ENCODE assay signal across 8 cellular contexts in genomic region chr19:40596608-40597328, GRCh38. TPM values are rescaled to one million over a fixed set of nuclear protein-coding genes. Genes with fewer than 3 reads are reported as not detected.
DNase-seq lines count a peak whose midpoint lies in the region; ATAC-seq and TF ChIP-seq lines count a peak whose summit lies in the region.
"Had no signal": no experiment of that assay in that cellular context is flagged by ENCODE, and none has a peak within 500 bp of the region (broad histone marks: within the 10 kb centered on the region; RNA-seq: fewer than 3 reads in every experiment).

No MANE protein-coding gene starts in this region.

- H4K20me1 ChIP-seq in PC-3 (ENCODE audit: low read length): no peaks in the 10 kb centered on the region

- CTCF ChIA-PET in PC-3 (lab: Charles Lee): no interaction called here

- no TSS peak for BruUV-seq in PC-3 (replicated peaks; lab: Mats Ljungman, UMichigan)

- peaks cover 2% of the 10 kb centered on the region; the same call in 1 of the 2 replicates for H3K36me3 ChIP-seq in PC-3 (ENCODE audit: low read depth, low read length)
- H3K36me3 ChIP-seq in rectal smooth muscle tissue (ENCODE audit: control insufficient read depth, insufficient read depth, low read length): no peaks in the 10 kb centered on the region
- H3K36me3 ChIP-seq: SJSA1 had no signal

- H3K27me3 ChIP-seq in PC-3 (ENCODE audit: low read length): no peaks in the 10 kb centered on the region
- H3K27me3 ChIP-seq in rectal smooth muscle tissue (ENCODE audit: control insufficient read depth, insufficient read depth, low read length): peaks cover 27% of the 10 kb centered on the region

- no peaks in the 10 kb centered on the region for H3K9me2 ChIP-seq in PC-3 (replicated peaks; ENCODE audit: low read length)

- H3K4me2 ChIP-seq in PC-3 (ENCODE audit: low read length): peak overlapping the region; percentile 93

- no peak for TF ChIP-seq CTCF in GM13976 (IDR thresholded peaks at IDR 0.05; ENCODE audit: borderline replicate concordance, control extremely low read depth, extremely low read depth, insufficient read depth, missing control alignments)
- TF ChIP-seq CTCF in PC-3 (conservative IDR thresholded peaks at IDR 0.05; ENCODE audit: low read depth, low read length): no peak

- H3K4me3 ChIP-seq in PC-3 (ENCODE audit: low read length): peak overlapping the region; percentile 68
- peak overlapping the region; percentile 32 for H3K4me3 ChIP-seq in rectal smooth muscle tissue (ENCODE audit: low read length)
- H3K4me3 ChIP-seq: SJSA1 had no signal

- POLR2A ChIA-PET in PC-3 (lab: Charles Lee; ENCODE audit: unreplicated experiment): no interaction called here

- in situ Hi-C loops in GM13976 (cut with MboI; ENCODE audit: low sequenced_read_pairs, unreplicated experiment): no loop called here

- no peaks in the 10 kb centered on the region for H3K9me3 ChIP-seq in PC-3 (ENCODE audit: low read length)
- H3K9me3 ChIP-seq: SJSA1 had no signal

- intact Hi-C loops in PC-3 (cut with micrococcal nuclease): no loop called here

- H3K4me1 ChIP-seq in PC-3 (ENCODE audit: insufficient read depth, low read length) (peaks cover 23% of the 10 kb centered on the region), rectal smooth muscle tissue (ENCODE audit: control insufficient read depth, insufficient read depth, low read length) (peaks cover 2% of the 10 kb centered on the region)

- peak; percentile 52 for ATAC-seq in PC-3
- ATAC-seq in GM21515 (IDR thresholded peaks at IDR 0.05; ENCODE audit: unreplicated experiment): no peak

- peak; percentile 67 for DNase-seq in GM13976 (ENCODE audit: low spot score)
- peak; percentile 59 for DNase-seq in PC-3
- DNase-seq in fibroblast of gingiva (ENCODE audit: low read depth): peak; percentile 36
- DNase-seq in activated effector memory CD4-positive, alpha-beta T cell treated with Interleukin-2 at 50 U/mL for 16 hours: no peak
- DNase-seq in KG1 (lab: John Stamatoyannopoulos, UW): no peak

- no peaks in the 10 kb centered on the region for H3K79me2 ChIP-seq in PC-3 (ENCODE audit: low read length)

- H3K9ac ChIP-seq in PC-3 (ENCODE audit: low read length) (peak overlapping the region; percentile 28; the same call in 1 of the 2 replicates), rectal smooth muscle tissue (ENCODE audit: low read length) (no peak overlapping the region)

- H2AFZ ChIP-seq in PC-3 (ENCODE audit: low read length): peak overlapping the region; percentile 72

- no peaks in the 10 kb centered on the region for H3F3A ChIP-seq in PC-3 (ENCODE audit: low read length, unreplicated experiment)

- H3K27ac ChIP-seq in PC-3 (ENCODE audit: low read length) (no peak overlapping the region), rectal smooth muscle tissue (ENCODE audit: low read depth, low read length) (no peak overlapping the region)
- H3K27ac ChIP-seq: SJSA1 had no signal

RNA-seq across cellular contexts. Expression of gene LTBP4, which starts 4.4 kb away (rescaled TPM):
- 8.9 and 16.7 TPM in 2 replicates for total RNA-seq in PC-3 (2014; rRNA removed)

RNA-seq across cellular contexts. Expression of gene SHKBP1, which starts 20.1 kb away (rescaled TPM):
- 43.0 and 63.2 TPM in 2 replicates for total RNA-seq in PC-3 (2014; rRNA removed)

Comparison
In these comparisons a context has a peak if more than half of its experiments do, and no peak if none do; other contexts are left out.
1. DNase-seq: peak in GM13976 (single experiment), PC-3 (single experiment) and fibroblast of gingiva (single experiment); none in activated effector memory CD4-positive, alpha-beta T cell treated with Interleukin-2 at 50 U/mL for 16 hours (single experiment) and KG1 (single experiment).